2 cellular contexts compared by ENCODE assay signal in genomic region chr14:72708708-72709475, GRCh38.
TF ChIP-seq lines count a peak whose summit lies in the region.

No MANE protein-coding gene starts in this region.

TF ChIP-seq in IMR-90, 13 proteins besides CTCF, POLR2A, EP300 and RAD21 (continued from another document):
- TF ChIP-seq NFE2L2 (IDR thresholded peaks at IDR 0.05; ENCODE audit: low read depth, low read length), result no peak
- TF ChIP-seq MAZ (IDR thresholded peaks at IDR 0.05; ENCODE audit: borderline replicate concordance, low read depth, low read length), result no peak
- no peak for TF ChIP-seq MXI1 (IDR thresholded peaks at IDR 0.05; ENCODE audit: borderline replicate concordance, low read depth, low read length)
- no peak for TF ChIP-seq RFX5 (IDR thresholded peaks at IDR 0.05; ENCODE audit: low read depth, low read length)

TF ChIP-seq in H1, 55 proteins besides CTCF, POLR2A, EP300 and RAD21:
- TF ChIP-seq RBBP5 (IDR thresholded peaks at IDR 0.05; ENCODE audit: borderline replicate concordance, low read depth, low read length) (no peak), E2F6 (IDR thresholded peaks at IDR 0.05) (no peak), NRF1 (IDR thresholded peaks at IDR 0.05; ENCODE audit: low read depth, low read length) (no peak), BACH1 (IDR thresholded peaks at IDR 0.05; ENCODE audit: low read length) (no peak), RXRA (IDR thresholded peaks at IDR 0.05; ENCODE audit: insufficient read depth, low read depth, low read length) (no peak), SIX5 (IDR thresholded peaks at IDR 0.05; ENCODE audit: low read depth, low read length) (no peak), POLR2AphosphoS5 (IDR thresholded peaks at IDR 0.05; ENCODE audit: low read depth, low read length) (no peak), CTBP2 (IDR thresholded peaks at IDR 0.05; ENCODE audit: borderline replicate concordance, insufficient read depth, insufficient read length, low read length) (no peak), HDAC2 (IDR thresholded peaks at IDR 0.05; ENCODE audit: borderline replicate concordance in 1 of 2, low read depth in 2 of 2, low read length in 2 of 2) (no peak), TEAD4 (IDR thresholded peaks at IDR 0.05; ENCODE audit: low read depth, low read length) (no peak), TBP (IDR thresholded peaks at IDR 0.05; ENCODE audit: low read depth, low read length) (no peak), KDM5A (IDR thresholded peaks at IDR 0.05; ENCODE audit: low read length) (no peak), SP4 (IDR thresholded peaks at IDR 0.05; ENCODE audit: low read length) (no peak), EZH2 (IDR thresholded peaks at IDR 0.05; ENCODE audit: low read depth, low read length, severe bottlenecking) (no peak), YY1 (IDR thresholded peaks at IDR 0.05; ENCODE audit: low read depth, low read length) (no peak), KDM1A (IDR thresholded peaks at IDR 0.05; ENCODE audit: borderline replicate concordance, low read length) (no peak)
